20 cellular contexts compared by ENCODE assay signal in the genomic region with DNA sequence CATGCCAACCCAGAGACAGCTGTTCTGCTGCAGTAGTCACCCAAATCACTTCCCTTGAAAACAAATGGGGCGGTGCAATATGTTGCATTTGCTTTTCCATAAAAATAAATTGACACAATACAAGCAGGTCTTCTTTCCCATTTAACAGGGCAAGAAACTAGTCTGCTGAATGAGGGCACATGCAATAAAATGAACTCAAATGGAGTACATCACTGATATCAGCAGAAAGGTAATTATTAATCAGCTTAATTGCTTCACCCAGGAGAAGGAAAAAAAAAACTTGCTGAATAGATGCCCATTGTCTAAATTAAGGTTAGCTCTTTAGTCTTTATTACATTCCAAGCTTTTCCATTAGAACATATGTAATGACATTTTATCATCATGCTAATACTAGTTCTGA.
DNase-seq lines count a peak whose midpoint lies in the region; ATAC-seq, FAIRE-seq and TF ChIP-seq lines count a peak whose summit lies in the region.
"Had no signal": no experiment of that assay in that cellular context is flagged by ENCODE, and none has a peak within 500 bp of the region (broad histone marks: within the 10 kb centered on the region; RNA-seq: fewer than 3 reads in every experiment).

No MANE protein-coding gene starts in this region.

- peaks cover 5% of the 10 kb centered on the region for H3K36me3 Mint-ChIP-seq in Calu3 (ENCODE audit: insufficient read depth, unreplicated experiment)
- H3K36me3 Mint-ChIP-seq: CD4-positive, alpha-beta memory T cell had no signal

- H3K4me3 Mint-ChIP-seq in Calu3 (ENCODE audit: low read depth, unreplicated experiment), result peak overlapping the region; percentile 35
- H3K4me3 Mint-ChIP-seq: CD4-positive, alpha-beta memory T cell had no signal

- no peaks in the 10 kb centered on the region for H3K27me3 Mint-ChIP-seq in Calu3 (ENCODE audit: unreplicated experiment)

- DNase-seq in Calu3 (no peak), HT-29 (ENCODE audit: low spot score) (peak; percentile 25), renal cortical epithelial cell (ENCODE audit: low read depth) (peak; percentile 21), glomerular visceral epithelial cell (ENCODE audit: extremely low spot score) (no peak), globus pallidus (ENCODE audit: low spot score) (no peak)
- DNase-seq: C1 segment of cervical spinal cord; CD4-positive, alpha-beta memory T cell; COR-L47; HCEC 1CT; Karpas-422; NCI-H1105; NCI-H1436 treated with DMSO at 0.1 percent for 48 hours; NCI-H187 treated with DMSO at 0.1 percent for 48 hours; NCI-H82; SHP77 had no signal

- CTCF ChIA-PET in Calu3 (lab: Charles Lee), result interaction anchor here (0.7 to 2.1 kb wide), 7 partner anchors 40 to 324 kb away, joined by 3 to 13 read pairs (median 4); no protein-coding TSS in a partner anchor

- peak; percentile 95 for FAIRE-seq in islet of Langerhans (lab: Jason Lieb, UNC)
- FAIRE-seq: GM19239, H1 had no signal

- intact Hi-C loops in Calu3 (cut with micrococcal nuclease; ENCODE audit: unreplicated experiment), result loop anchor here (5.0 kb wide), 1 partner anchor 243 kb away; the partner anchor contains the start of gene STXBP6

- peaks cover 72% of the 10 kb centered on the region for H3K4me1 Mint-ChIP-seq in Calu3 (ENCODE audit: low read depth, unreplicated experiment)
- H3K4me1 Mint-ChIP-seq: CD4-positive, alpha-beta memory T cell had no signal

- no peak for ATAC-seq in HG03045 (IDR thresholded peaks at IDR 0.05; ENCODE audit: unreplicated experiment)
- ATAC-seq: Panc1 had no signal

- no peaks in the 10 kb centered on the region for H3K9me3 Mint-ChIP-seq in Calu3 (ENCODE audit: low read depth, unreplicated experiment)

- BruUV-seq in Calu3 (replicated peaks; lab: Mats Ljungman, UMichigan), result no TSS peak

- no peak for TF ChIP-seq CTCF in Calu3 (IDR thresholded peaks at IDR 0.05; ENCODE audit: unreplicated experiment)

- H3K27ac Mint-ChIP-seq in Calu3 (ENCODE audit: unreplicated experiment), result peak overlapping the region; percentile 74
- H3K27ac Mint-ChIP-seq: CD4-positive, alpha-beta memory T cell had no signal

Comparison
In these comparisons a context has a peak if more than half of its experiments do, and no peak if none do; other contexts are left out.
1. DNase-seq: peak in HT-29 (single experiment) and renal cortical epithelial cell (single experiment); none in Calu3 (single experiment), glomerular visceral epithelial cell (single experiment) and globus pallidus (single experiment).